2 cellular contexts compared by ENCODE assay signal in genomic region chr5:163440954-163441353, GRCh38.
TF ChIP-seq lines count a peak whose summit lies in the region.

No MANE protein-coding gene starts in this region.

TF ChIP-seq in SK-N-SH, 30 proteins besides CTCF, POLR2A, EP300 and RAD21:
- TF ChIP-seq CHD2 (IDR thresholded peaks at IDR 0.05; ENCODE audit: low read length, partially characterized antibody) (no peak), MXI1 (IDR thresholded peaks at IDR 0.05; ENCODE audit: low read depth, low read length) (no peak), PBX3 (IDR thresholded peaks at IDR 0.05) (no peak), GATA2 (CRISPR knock-in tag; IDR thresholded peaks at IDR 0.05) (no peak), ELF1 (IDR thresholded peaks at IDR 0.05) (no peak), MEF2A (IDR thresholded peaks at IDR 0.05; ENCODE audit: borderline replicate concordance, low read depth) (no peak), FOXJ3 (CRISPR knock-in tag; IDR thresholded peaks at IDR 0.05) (no peak), MAX (IDR thresholded peaks at IDR 0.05; ENCODE audit: low read depth) (no peak), USF2 (IDR thresholded peaks at IDR 0.05; ENCODE audit: borderline replicate concordance, low read depth, low read length) (no peak), ZBTB33 (IDR thresholded peaks at IDR 0.05; ENCODE audit: borderline replicate concordance, low read depth) (no peak), RXRA (IDR thresholded peaks at IDR 0.05; ENCODE audit: borderline replicate concordance, low read depth) (no peak), TEAD4 (IDR thresholded peaks at IDR 0.05; ENCODE audit: borderline replicate concordance, insufficient read depth) (no peak), RCOR1 (IDR thresholded peaks at IDR 0.05; ENCODE audit: low read length) (no peak), RFX5 (IDR thresholded peaks at IDR 0.05; ENCODE audit: low read length) (no peak), EZH2phosphoT487 (IDR thresholded peaks at IDR 0.05; ENCODE audit: borderline replicate concordance, low read depth) (no peak), YY1 (IDR thresholded peaks at IDR 0.05; ENCODE audit: low read depth) (no peak), REST (IDR thresholded peaks at IDR 0.05; ENCODE audit: low read depth, low read length) (no peak), GABPA (IDR thresholded peaks at IDR 0.05; ENCODE audit: low read depth) (no peak), POLR2AphosphoS5 (IDR thresholded peaks at IDR 0.05; ENCODE audit: low read depth, low read length) (no peak)

TF ChIP-seq in SK-N-SH treated with all-trans-retinoic acid at 6 μM for 48 hours, 23 proteins besides CTCF, POLR2A, EP300 and RAD21:
- no peak for TF ChIP-seq ISL1 (CRISPR knock-in tag; IDR thresholded peaks at IDR 0.05)
- no peak for TF ChIP-seq CSDC2 (CRISPR knock-in tag; IDR thresholded peaks at IDR 0.05)
- no peak for TF ChIP-seq PATZ1 (CRISPR knock-in tag; IDR thresholded peaks at IDR 0.05; ENCODE audit: borderline replicate concordance)
- no peak for TF ChIP-seq BACH2 (CRISPR knock-in tag; IDR thresholded peaks at IDR 0.05; ENCODE audit: borderline replicate concordance)
- TF ChIP-seq TOX (CRISPR knock-in tag; IDR thresholded peaks at IDR 0.05; ENCODE audit: borderline replicate concordance): no peak
- TF ChIP-seq RARB (CRISPR knock-in tag; IDR thresholded peaks at IDR 0.05): no peak
- no peak for TF ChIP-seq ZFP30 (CRISPR knock-in tag; IDR thresholded peaks at IDR 0.05)
TF ChIP-seq in SK-N-SH treated with all-trans-retinoic acid at 6 μM for 48 hours: peak in this region for 0.
